ENCODE assay signal across 1 cellular context in the genomic region with DNA sequence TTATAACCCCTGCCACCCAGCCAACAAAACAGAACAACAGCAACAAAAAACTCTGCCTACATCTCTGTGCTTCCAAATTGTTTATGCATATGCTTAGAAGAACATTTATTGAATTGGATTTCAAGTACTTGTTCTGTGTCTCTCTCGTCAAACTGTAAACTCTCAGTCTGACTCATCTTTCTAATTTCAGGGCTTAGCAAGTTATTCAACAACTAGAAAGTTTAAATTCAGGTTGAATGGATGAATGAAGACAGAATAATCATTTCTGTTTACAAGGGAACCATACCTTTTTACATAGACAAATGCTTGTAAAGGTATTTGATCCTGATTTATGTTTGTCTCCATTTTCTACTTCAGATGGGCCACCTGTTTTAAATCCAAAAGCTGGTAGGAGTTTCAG.
TF ChIP-seq lines count a peak whose summit lies in the region.

No MANE protein-coding gene starts in this region.

TF ChIP-seq in K562, 482 proteins besides CTCF, POLR2A, EP300 and RAD21 (continued from another document):
- peak; percentile 70 for TF ChIP-seq CBX8 (IDR thresholded peaks at IDR 0.05; ENCODE audit: borderline replicate concordance, extremely low read depth, low read depth, low read length, poor library complexity, severe bottlenecking)
- TF ChIP-seq ZBTB7A (IDR thresholded peaks at IDR 0.05; ENCODE audit: borderline replicate concordance, control insufficient read depth, low read depth, low read length), result no peak
